Comparison of ENCODE assay signal across 22 cellular contexts in genomic region chr6:91659881-91660280, GRCh38.
A peak's percentile ranks its signal among the peaks of the same experiment; 100 is the strongest.
DNase-seq lines count a peak whose midpoint lies in the region; ATAC-seq and TF ChIP-seq lines count a peak whose summit lies in the region.
"Had no signal": no experiment of that assay in that cellular context is flagged by ENCODE, and none has a peak within 500 bp of the region (broad histone marks: within the 10 kb centered on the region; RNA-seq: fewer than 3 reads in every experiment).

No MANE protein-coding gene starts in this region.

- no peak for ATAC-seq in HG03565 (IDR thresholded peaks at IDR 0.05; ENCODE audit: unreplicated experiment)
- ATAC-seq: Panc1 had no signal

- peaks cover 5% of the 10 kb centered on the region for H3K27me3 Mint-ChIP-seq in progenitor cell of endocrine pancreas
- H3K27me3 Mint-ChIP-seq: activated naive CD8-positive, alpha-beta T cell treated with anti-CD3 and anti-CD28 coated beads for 36 hours; brain; CD4-positive, alpha-beta T cell; IgD-negative memory B cell had no signal

- H3K27me3 ChIP-seq in tibial artery, result no peaks in the 10 kb centered on the region
- H3K27me3 ChIP-seq: MG63 had no signal

- intact Hi-C loops in tibial artery (cut with DNase I; ENCODE audit: low total_unique reads), result no loop called here

- no peaks in the 10 kb centered on the region for H3K9me3 ChIP-seq in tibial artery
- H3K9me3 ChIP-seq: MG63, SK-N-SH had no signal

- no peaks in the 10 kb centered on the region for H3K4me1 ChIP-seq in tibial artery

- no peak overlapping the region for H3K4me3 ChIP-seq in tibial artery
- H3K4me3 ChIP-seq: MG63 had no signal

- H3K27ac Mint-ChIP-seq in progenitor cell of endocrine pancreas, result no peak overlapping the region
- H3K27ac Mint-ChIP-seq: activated naive CD8-positive, alpha-beta T cell treated with anti-CD3 and anti-CD28 coated beads for 36 hours; activated T-helper 1 cell treated with anti-CD3 and anti-CD28 coated beads, Interleukin-12 subunit alpha, Interleukin-12 subunit beta, Interleukin-2, Interleukin-4 antibody, amounts not matched to agents 30 ng/mL and 10 ng/mL and 1 ng/mL, durations not matched to agents 14 hours and 24 hours and 36 hours; CD4-positive, alpha-beta T cell; endodermal cell; IgD-negative memory B cell; T-helper 2 cell treated with Interferon-gamma antibody and Interleukin-4, amounts not matched to agents 5 μg/mL and 100 μg/mL, for 36 hours had no signal

- H3K9me3 Mint-ChIP-seq in progenitor cell of endocrine pancreas (ENCODE audit: low read depth), result peaks cover 3% of the 10 kb centered on the region
- H3K9me3 Mint-ChIP-seq: activated T-helper 1 cell treated with anti-CD3 and anti-CD28 coated beads, Interleukin-12 subunit alpha, Interleukin-12 subunit beta, Interleukin-2, Interleukin-4 antibody, amounts not matched to agents 30 ng/mL and 10 ng/mL and 1 ng/mL, durations not matched to agents 14 hours and 24 hours and 36 hours; endodermal cell had no signal

- H3K4me3 Mint-ChIP-seq in progenitor cell of endocrine pancreas (ENCODE audit: low read depth), result no peak overlapping the region
- H3K4me3 Mint-ChIP-seq: activated naive CD8-positive, alpha-beta T cell treated with anti-CD3 and anti-CD28 coated beads for 36 hours; activated T-helper 1 cell treated with anti-CD3 and anti-CD28 coated beads, Interleukin-12 subunit alpha, Interleukin-12 subunit beta, Interleukin-2, Interleukin-4 antibody, amounts not matched to agents 30 ng/mL and 10 ng/mL and 1 ng/mL, durations not matched to agents 14 hours and 24 hours and 36 hours; brain; CD4-positive, alpha-beta T cell; endodermal cell; IgD-negative memory B cell; T-helper 2 cell treated with Interferon-gamma antibody and Interleukin-4, amounts not matched to agents 5 μg/mL and 100 μg/mL, for 36 hours had no signal

- TF ChIP-seq CTCF in tibial artery (IDR thresholded peaks at IDR 0.05) (no peak), progenitor cell of endocrine pancreas (IDR thresholded peaks at IDR 0.05; ENCODE audit: unreplicated experiment) (no peak)

- DNase-seq in DMS79 (lab: John Stamatoyannopoulos, UW) (peak; percentile 59), NCI-H1694 treated with DMSO at 0.1 percent for 48 hours (lab: John Stamatoyannopoulos, UW) (peak; percentile 18), NCI-H524 (lab: John Stamatoyannopoulos, UW) (peak; percentile 88 to 96), glomerular visceral epithelial cell (ENCODE audit: extremely low spot score) (peak; percentile 26), tibial artery (no peak), T1000 (lab: John Stamatoyannopoulos, UW) (no peak), progenitor cell of endocrine pancreas (ENCODE audit: low spot score, unreplicated experiment) (no peak)
- DNase-seq: activated naive CD8-positive, alpha-beta T cell treated with anti-CD3 and anti-CD28 coated beads for 36 hours; CD4-positive, alpha-beta T cell; endodermal cell; mammary epithelial cell; MG63; NCI-H526; nucleus accumbens; SK-N-SH; stimulated activated CD4-positive, alpha-beta T cell treated with anti-CD3 and anti-CD28 coated beads, Interleukin-15, amount 100 ng/mL, for 24 hours had no signal

- H3K36me3 ChIP-seq in tibial artery, result no peaks in the 10 kb centered on the region
- H3K36me3 ChIP-seq: MG63 had no signal

- H3K4me1 Mint-ChIP-seq in progenitor cell of endocrine pancreas (ENCODE audit: low read depth), result no peaks in the 10 kb centered on the region
- H3K4me1 Mint-ChIP-seq: activated naive CD8-positive, alpha-beta T cell treated with anti-CD3 and anti-CD28 coated beads for 36 hours; IgD-negative memory B cell had no signal

- no peak overlapping the region for H3K27ac ChIP-seq in tibial artery

- H3K36me3 Mint-ChIP-seq in progenitor cell of endocrine pancreas (ENCODE audit: insufficient read depth), result no peaks in the 10 kb centered on the region
- H3K36me3 Mint-ChIP-seq: activated naive CD8-positive, alpha-beta T cell treated with anti-CD3 and anti-CD28 coated beads for 36 hours; brain; IgD-negative memory B cell had no signal

Comparison
In these comparisons a context has a peak if more than half of its experiments do, and no peak if none do; other contexts are left out.
1. DNase-seq: peak in DMS79 (single experiment), NCI-H1694 treated with DMSO at 0.1 percent for 48 hours (single experiment), NCI-H524 (2 of 2) and glomerular visceral epithelial cell (single experiment); none in tibial artery (0 of 2), T1000 (single experiment) and progenitor cell of endocrine pancreas (single experiment).